28 cellular contexts compared by ENCODE assay signal in the genomic region with DNA sequence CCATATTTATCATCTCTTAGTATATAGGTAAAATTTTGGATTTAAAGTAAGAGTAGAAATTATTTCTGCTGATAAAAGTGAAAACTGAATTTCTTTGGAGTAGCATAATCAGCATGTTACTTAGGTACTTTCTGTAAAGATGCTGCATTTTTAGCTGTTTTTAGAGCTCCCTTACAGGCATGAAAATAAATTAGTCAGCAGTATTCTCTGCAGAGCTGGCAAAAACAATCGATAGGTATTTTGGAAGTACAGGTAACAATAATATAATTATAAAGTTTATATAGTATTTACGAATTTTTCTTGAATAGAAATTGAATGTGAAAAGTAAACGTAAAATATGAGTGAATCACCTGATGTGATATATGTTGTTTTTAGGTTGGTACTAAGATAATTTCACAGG.
"Had no signal": no experiment of that assay in that cellular context is flagged by ENCODE, and none has a peak within 500 bp of the region (broad histone marks: within the 10 kb centered on the region; RNA-seq: fewer than 3 reads in every experiment).

No MANE protein-coding gene starts in this region.

- FAIRE-seq: keratinocyte, pancreas had no signal

- H3K9me3 ChIP-seq: colonic mucosa, left lung, mucosa of descending colon, neutrophil, pancreas, right atrium auricular region, sigmoid colon, spleen, testis, tibial artery had no signal

- H3K36me3 ChIP-seq: colonic mucosa had no signal

- H3K4me3 ChIP-seq: colonic mucosa, left lung, mucosa of descending colon, pancreas, right atrium auricular region, sigmoid colon, skin epidermis, spleen, testis, tibial artery had no signal

- DNase-seq: colonic mucosa; effector CD8-positive, alpha-beta T cell; endodermal cell; foreskin fibroblast; glutamatergic neuron; hypothalamus; immature natural killer cell; left cardiac atrium; left lung; mesenchymal stem cell; mucosa of descending colon; naive B cell; pancreas; sigmoid colon; spleen; stimulated activated CD4-positive, alpha-beta T cell treated with anti-CD3 and anti-CD28 coated beads, Interleukin-4, amount 100 ng/mL, for 4 hours; stimulated activated naive CD8-positive, alpha-beta T cell treated with anti-CD3 and anti-CD28 coated beads, Interleukin-15, Interleukin-2, amounts not matched to agents 100 U/mL and 50 U/mL, for 24 hours; substantia nigra; testis; tibial artery had no signal

- H3K27ac ChIP-seq: colonic mucosa, epithelial cell of prostate, left lung, neutrophil, pancreas, right atrium auricular region, sigmoid colon, skin epidermis, spleen, testis, tibial artery had no signal

- H3K27me3 ChIP-seq: colonic mucosa, left lung, neutrophil, pancreas, right atrium auricular region, sigmoid colon, spleen, testis, tibial artery had no signal

- ATAC-seq: esophagus mucosa; left cardiac atrium; left lung; mucosa of descending colon; natural killer cell treated with Interleukin-12 subunit alpha and Interleukin-12 subunit beta and Interleukin-15 and Interleukin-18, amount 100 ng/mL, for 72 hours; pancreas; stimulated activated memory B cell treated with anti-CD40 and anti-IgM and Interleukin-4, amounts not matched to agents 10 μg/mL and 1 μg/mL and 100 μg/mL, for 72 hours; stimulated activated naive CD8-positive, alpha-beta T cell treated with anti-CD3 and anti-CD28 coated beads, Interleukin-15, Interleukin-2, amounts not matched to agents 100 U/mL and 50 U/mL, for 24 hours had no signal

- H3K4me1 ChIP-seq: colonic mucosa, left lung, right atrium auricular region, spleen, testis had no signal
